Comparison of ENCODE assay signal across 15 cellular contexts in genomic region chr4:94567811-94568210, GRCh38.
DNase-seq lines count a peak whose midpoint lies in the region; ATAC-seq and TF ChIP-seq lines count a peak whose summit lies in the region.
"Had no signal": no experiment of that assay in that cellular context is flagged by ENCODE, and none has a peak within 500 bp of the region (broad histone marks: within the 10 kb centered on the region; RNA-seq: fewer than 3 reads in every experiment).

No MANE protein-coding gene starts in this region.

- H2AFZ ChIP-seq in MM.1S (ENCODE audit: low read length), result no peak overlapping the region

- WGBS in esophagus muscularis mucosa, result 49% methylated on average over 5 of the region's 5 CpGs

- no peaks in the 10 kb centered on the region for H3F3A ChIP-seq in MM.1S (ENCODE audit: insufficient read depth, low read length)

- no peaks in the 10 kb centered on the region for H3K27me3 ChIP-seq in left ventricle myocardium inferior (ENCODE audit: low read depth)
- H3K27me3 ChIP-seq in MM.1S (replicated peaks; ENCODE audit: insufficient read depth, low read length), result no peaks in the 10 kb centered on the region
- no peaks in the 10 kb centered on the region for H3K27me3 ChIP-seq in gastrocnemius medialis
- H3K27me3 ChIP-seq in esophagus muscularis mucosa, result no peaks in the 10 kb centered on the region
- H3K27me3 ChIP-seq: SJSA1 had no signal

- no peak for TF ChIP-seq POLR2A in gastrocnemius medialis (IDR thresholded peaks at IDR 0.05)
- no peak for TF ChIP-seq POLR2A in esophagus muscularis mucosa (IDR thresholded peaks at IDR 0.05; ENCODE audit: low read depth)

- no peaks in the 10 kb centered on the region for H4K20me1 ChIP-seq in MM.1S (ENCODE audit: insufficient read depth, low read length)

- no peaks in the 10 kb centered on the region for H3K79me2 ChIP-seq in MM.1S (ENCODE audit: low read length)

- H3K4me3 ChIP-seq in left ventricle myocardium inferior (peak overlapping the region; percentile 24), MM.1S (ENCODE audit: low read length) (no peak overlapping the region), gastrocnemius medialis (peak overlapping the region in 1 of 4 donors; percentile 22), esophagus muscularis mucosa (no peak overlapping the region)
- H3K4me3 ChIP-seq: SJSA1 had no signal

- DNase-seq in left ventricle myocardium inferior (no peak), Right ventricle myocardium superior (no peak), MM.1S (peak; percentile 46), gastrocnemius medialis (no peak), esophagus muscularis mucosa (ENCODE audit: extremely low spot score) (no peak), KG1 (lab: John Stamatoyannopoulos, UW) (no peak)
- no peak for DNase-seq in activated T-cell treated with anti-CD3 and anti-CD28 coated beads, Interleukin-2, amount 50 U/mL, for 1 hour
- DNase-seq: activated CD4-positive, alpha-beta T cell treated with anti-CD3 and anti-CD28 coated beads for 1 hour; activated naive CD4-positive, alpha-beta T cell treated with Interleukin-2 at 50 U/mL for 16 hours; effector CD8-positive, alpha-beta T cell; naive thymus-derived CD4-positive, alpha-beta T cell; NCI-H345 had no signal

- H3K27ac ChIP-seq in left ventricle myocardium inferior (replicated peaks) (no peak overlapping the region), MM.1S (ENCODE audit: low read length) (no peak overlapping the region), gastrocnemius medialis (peak overlapping the region in 3 of 4 donors; percentile 32 to 54 (median 34)), esophagus muscularis mucosa (replicated peaks in 1 of 4) (no peak overlapping the region)
- H3K27ac ChIP-seq: SJSA1 had no signal

- in situ Hi-C loops in gastrocnemius medialis (cut with MboI; ENCODE audit: low sequenced_read_pairs in 4 of 4), result no loop called here

- H3K36me3 ChIP-seq in left ventricle myocardium inferior, result no peaks in the 10 kb centered on the region
- no peaks in the 10 kb centered on the region for H3K36me3 ChIP-seq in MM.1S (replicated peaks; ENCODE audit: insufficient read depth, low read length)
- H3K36me3 ChIP-seq in gastrocnemius medialis, result no peaks in the 10 kb centered on the region
- H3K36me3 ChIP-seq in esophagus muscularis mucosa, result no peaks in the 10 kb centered on the region
- H3K36me3 ChIP-seq: SJSA1 had no signal

- TF ChIP-seq EP300 in esophagus muscularis mucosa (IDR thresholded peaks at IDR 0.05), result no peak

- no peak overlapping the region for H3K9ac ChIP-seq in MM.1S (ENCODE audit: low read length)

- no peak for TF ChIP-seq CTCF in left ventricle myocardium inferior (IDR thresholded peaks at IDR 0.05; ENCODE audit: borderline replicate concordance)
- TF ChIP-seq CTCF in MM.1S (IDR thresholded peaks at IDR 0.05; ENCODE audit: low read length), result no peak
- no peak for TF ChIP-seq CTCF in gastrocnemius medialis (IDR thresholded peaks at IDR 0.05 in 4 of 5, conservative IDR thresholded peaks at IDR 0.05 in 1 of 5)
- TF ChIP-seq CTCF in esophagus muscularis mucosa (IDR thresholded peaks at IDR 0.05), result no peak

- H3K4me2 ChIP-seq in MM.1S (ENCODE audit: low read depth, low read length), result peak overlapping the region; percentile 42

- peaks cover 92% of the 10 kb centered on the region for H3K4me1 ChIP-seq in left ventricle myocardium inferior
- H3K4me1 ChIP-seq in MM.1S (ENCODE audit: low read length), result no peaks in the 10 kb centered on the region
- H3K4me1 ChIP-seq in gastrocnemius medialis, result peaks cover 54 to 59% of the 10 kb centered on the region in 2 donors
- H3K4me1 ChIP-seq in esophagus muscularis mucosa, result peaks cover 46 to 65% (median 47%) of the 10 kb centered on the region in 4 donors

- H3K9me3 ChIP-seq in left ventricle myocardium inferior (replicated peaks), result no peaks in the 10 kb centered on the region
- H3K9me3 ChIP-seq in MM.1S (replicated peaks; ENCODE audit: insufficient read depth, low read length), result no peaks in the 10 kb centered on the region
- no peaks in the 10 kb centered on the region for H3K9me3 ChIP-seq in gastrocnemius medialis
- H3K9me3 ChIP-seq in esophagus muscularis mucosa, result no peaks in the 10 kb centered on the region
- H3K9me3 ChIP-seq: SJSA1 had no signal

- intact Hi-C loops in left ventricle myocardium inferior (cut with micrococcal nuclease), result no loop called here
- intact Hi-C loops in Right ventricle myocardium superior (cut with DNase I), result loop anchor here (10.0 kb wide), 2 partner anchors 53 to 113 kb away; partner anchors contain the start of gene PDLIM5
- intact Hi-C loops in gastrocnemius medialis (cut with DNase I; ENCODE audit: low total_unique reads), result no loop called here
- intact Hi-C loops in esophagus muscularis mucosa (cut with DNase I), result no loop called here

- ATAC-seq in Right ventricle myocardium superior (ENCODE audit: poor library complexity) (no peak), HG02642 (IDR thresholded peaks at IDR 0.05; ENCODE audit: poor library complexity, unreplicated experiment) (peak; percentile 68), gastrocnemius medialis (no peak)
- ATAC-seq: naive thymus-derived CD4-positive, alpha-beta T cell; stimulated activated memory B cell treated with anti-CD40 and anti-IgM and Interleukin-4, amounts not matched to agents 10 μg/mL and 1 μg/mL and 100 μg/mL, for 72 hours had no signal

- H3K9me2 ChIP-seq in MM.1S (replicated peaks; ENCODE audit: insufficient read depth, low read length), result no peaks in the 10 kb centered on the region

Comparison
In these comparisons a context has a peak if more than half of its experiments do, and no peak if none do; other contexts are left out.
1. H3K27ac ChIP-seq: peak in gastrocnemius medialis (3 of 4); none in left ventricle myocardium inferior (single experiment), MM.1S (single experiment) and esophagus muscularis mucosa (0 of 4).